11 cellular contexts compared by ENCODE assay signal in the genomic region with DNA sequence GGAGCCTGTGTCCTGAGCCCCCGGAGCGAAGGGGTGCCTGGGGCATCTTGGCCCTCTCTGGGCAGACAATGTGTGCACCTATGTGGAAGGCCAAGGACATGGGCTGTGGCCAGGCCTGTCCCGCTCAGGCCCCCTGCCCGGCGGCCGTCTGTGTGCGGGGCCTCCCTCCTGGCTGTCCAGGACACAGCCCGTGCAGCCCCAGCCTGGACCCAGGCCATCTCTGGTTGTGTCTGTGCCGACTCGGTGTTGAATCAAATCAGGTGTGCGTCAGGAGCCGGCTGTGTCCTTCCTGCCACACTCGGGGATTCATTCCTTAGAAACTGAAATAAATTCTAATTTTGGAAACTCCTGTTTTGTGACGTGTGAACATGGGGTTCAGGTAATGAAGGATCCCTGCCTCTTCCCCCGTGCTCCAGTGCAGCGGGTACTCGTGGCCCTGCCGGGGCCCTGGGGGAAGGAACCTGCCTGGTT.
DNase-seq lines count a peak whose midpoint lies in the region; ATAC-seq and TF ChIP-seq lines count a peak whose summit lies in the region.
"Had no signal": no experiment of that assay in that cellular context is flagged by ENCODE, and none has a peak within 500 bp of the region (broad histone marks: within the 10 kb centered on the region; RNA-seq: fewer than 3 reads in every experiment).

No MANE protein-coding gene starts in this region.

- peaks cover 22% of the 10 kb centered on the region for H3K4me1 Mint-ChIP-seq in activated naive CD8-positive, alpha-beta T cell (ENCODE audit: low read depth)
- peaks cover 5% of the 10 kb centered on the region for H3K4me1 Mint-ChIP-seq in memory B cell

- H3K4me3 ChIP-seq in GM12864 (ENCODE audit: low read depth, low read length) = 0 out of 2 replicates have a peak overlapping the region, but pooled peaks have one; percentile 83

- H3K36me3 Mint-ChIP-seq in activated naive CD8-positive, alpha-beta T cell = no peaks in the 10 kb centered on the region
- peaks cover 5% of the 10 kb centered on the region for H3K36me3 Mint-ChIP-seq in memory B cell

- no peaks in the 10 kb centered on the region for H3K27me3 Mint-ChIP-seq in activated naive CD8-positive, alpha-beta T cell
- no peaks in the 10 kb centered on the region for H3K27me3 Mint-ChIP-seq in memory B cell

- DNase-seq in GM12864 (ENCODE audit: low read depth) (no peak), memory B cell (ENCODE audit: low spot score in 2 of 2) (no peak), iPS-NIHi11 (ENCODE audit: low spot score) (no peak)
- no peak for DNase-seq in activated CD8-positive, alpha-beta memory T cell treated with anti-CD3 and anti-CD28 coated beads, Interleukin-2, amount 50 U/mL, for 48 hours
- DNase-seq: amniotic stem cell, islet precursor cell, MV-4-11 had no signal

- no peak for TF ChIP-seq CTCF in 22Rv1 (IDR thresholded peaks at IDR 0.05)
- no peak for TF ChIP-seq CTCF in GM12864 (IDR thresholded peaks at IDR 0.05; ENCODE audit: low read depth, low read length, missing control alignments)

- H3K27ac Mint-ChIP-seq in activated naive CD8-positive, alpha-beta T cell = no peak overlapping the region
- H3K27ac Mint-ChIP-seq in memory B cell = peak overlapping the region; percentile 85

- ATAC-seq in memory B cell (ENCODE audit: low read depth) (no peak), GM21529 (IDR thresholded peaks at IDR 0.05; ENCODE audit: unreplicated experiment) (no peak), GM21360 (IDR thresholded peaks at IDR 0.05; ENCODE audit: unreplicated experiment) (no peak)

- peak overlapping the region; percentile 78 for H3K27ac ChIP-seq in 22Rv1

- peak overlapping the region; percentile 71 for H3K4me3 Mint-ChIP-seq in activated naive CD8-positive, alpha-beta T cell
- peak overlapping the region; percentile 75 for H3K4me3 Mint-ChIP-seq in memory B cell

- no peaks in the 10 kb centered on the region for H3K9me3 Mint-ChIP-seq in activated naive CD8-positive, alpha-beta T cell (ENCODE audit: low read depth)
- no peaks in the 10 kb centered on the region for H3K9me3 Mint-ChIP-seq in memory B cell
